8 cellular contexts compared by ENCODE assay signal in genomic region chr10:126243306-126243705, GRCh38.
"Had no signal": no experiment of that assay in that cellular context is flagged by ENCODE, and none has a peak within 500 bp of the region (broad histone marks: within the 10 kb centered on the region; RNA-seq: fewer than 3 reads in every experiment).

No MANE protein-coding gene starts in this region.

- H3K27ac ChIP-seq: body of pancreas, gastrocnemius medialis, transverse colon had no signal

- H3K4me1 ChIP-seq: body of pancreas, gastrocnemius medialis, transverse colon had no signal

- H3K27me3 ChIP-seq: body of pancreas, gastrocnemius medialis, transverse colon had no signal

- H3K9me3 ChIP-seq: body of pancreas, gastrocnemius medialis, transverse colon had no signal

- ATAC-seq: body of pancreas, gastrocnemius medialis had no signal

- DNase-seq: activated B cell treated with CpG ODN at 0.5 μM for 24 hours; activated CD4-positive, alpha-beta T cell treated with anti-CD3 and anti-CD28 coated beads, Interleukin-2, amount 10 ng/mL, durations not matched to agents 24 days and 14 days; activated naive CD4-positive, alpha-beta T cell; cerebellar nuclear complex; gastrocnemius medialis; stimulated activated naive CD4-positive, alpha-beta T cell; transverse colon had no signal

- H3K4me3 ChIP-seq: body of pancreas, gastrocnemius medialis, transverse colon had no signal

- H3K36me3 ChIP-seq: gastrocnemius medialis, transverse colon had no signal
